Comparison of ENCODE assay signal across 1 cellular context in the genomic region with DNA sequence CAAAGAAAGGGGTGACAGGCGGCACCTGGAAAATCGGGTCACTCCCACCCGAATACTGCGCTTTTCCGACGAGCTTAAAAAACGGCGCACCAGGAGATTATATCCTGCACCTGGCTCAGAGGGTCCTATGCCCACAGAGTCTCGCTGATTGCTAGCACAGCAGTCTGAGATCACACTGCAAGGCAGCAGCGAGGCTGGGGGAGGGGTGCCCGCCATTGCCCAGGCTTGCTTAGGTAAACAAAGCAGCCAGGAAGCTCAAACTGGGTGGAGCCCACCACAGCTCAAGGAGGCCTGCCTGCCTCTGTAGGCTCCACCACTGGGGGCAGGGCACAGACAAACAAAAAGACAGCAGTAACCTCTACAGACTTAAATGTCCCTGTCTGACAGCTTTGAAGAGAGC. TPM values are rescaled to one million over a fixed set of nuclear protein-coding genes. Genes with fewer than 3 reads are reported as not detected.
"Had no signal": no experiment of that assay in that cellular context is flagged by ENCODE, and none has a peak within 500 bp of the region (broad histone marks: within the 10 kb centered on the region; RNA-seq: fewer than 3 reads in every experiment).

No MANE protein-coding gene starts in this region.

RNA-seq across cellular contexts. Expression of a gene that starts 26.2 kb away (rescaled TPM):
- polyA plus RNA-seq: IgD-negative memory B cell had no signal
